Comparison of ENCODE assay signal across 5 cellular contexts in the genomic region with DNA sequence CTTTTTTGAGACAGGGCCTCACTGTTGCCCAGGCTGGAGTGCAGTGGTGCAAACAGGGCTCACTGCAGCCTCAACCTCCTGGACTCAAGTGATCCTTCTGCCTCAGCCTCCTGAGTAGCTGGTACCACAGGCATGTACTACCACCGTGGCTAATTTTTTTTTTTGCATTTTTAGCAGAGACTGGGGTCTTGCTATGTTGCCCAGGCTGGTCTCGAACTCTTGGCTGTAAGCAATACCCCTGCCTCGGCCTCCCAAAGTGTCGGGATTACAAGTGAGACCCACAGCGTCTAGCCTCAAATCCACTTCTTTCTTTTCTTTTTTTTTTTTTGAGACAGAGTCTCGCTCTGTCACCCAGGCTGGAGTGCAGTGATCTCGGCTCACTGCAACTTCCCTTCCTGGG. TPM values are rescaled to one million over a fixed set of nuclear protein-coding genes. Genes with fewer than 3 reads are reported as not detected.
"Had no signal": no experiment of that assay in that cellular context is flagged by ENCODE, and none has a peak within 500 bp of the region (broad histone marks: within the 10 kb centered on the region; RNA-seq: fewer than 3 reads in every experiment).

No MANE protein-coding gene starts in this region.

RNA-seq across cellular contexts. Expression of a gene that starts 6.6 kb away (rescaled TPM):
- total RNA-seq: GM23248, H4, H7 had no signal
- polyA plus RNA-seq: GM23248, IgD-negative memory B cell had no signal

RNA-seq across cellular contexts. Expression of a gene that starts 28.6 kb away (rescaled TPM):
- total RNA-seq: GM23248, H7, HT-29 had no signal
